In the genomic region with DNA sequence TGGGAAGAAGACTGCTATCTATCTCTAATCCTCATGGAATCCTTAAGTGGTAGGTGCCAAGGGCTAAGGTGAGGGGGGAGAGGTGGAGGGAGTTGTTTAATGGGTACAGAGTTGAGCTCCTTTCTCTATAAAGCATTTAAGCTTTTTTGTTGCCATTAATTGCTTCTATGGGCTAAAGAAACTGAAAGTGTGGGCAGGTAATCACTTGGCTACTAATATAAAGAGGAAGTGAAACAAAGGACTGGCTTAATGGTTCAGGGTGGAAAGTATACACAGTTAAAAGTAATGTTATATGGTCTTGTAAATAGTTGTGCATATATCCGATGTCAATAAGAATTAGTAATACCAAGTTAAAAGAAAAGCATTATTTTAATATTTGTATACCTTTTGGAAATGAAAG, we compare ENCODE assay signal across 9 cellular contexts.
A peak's percentile ranks its signal among the peaks of the same experiment; 100 is the strongest.
DNase-seq lines count a peak whose midpoint lies in the region; ATAC-seq lines count a peak whose summit lies in the region.
"Had no signal": no experiment of that assay in that cellular context is flagged by ENCODE, and none has a peak within 500 bp of the region (broad histone marks: within the 10 kb centered on the region; RNA-seq: fewer than 3 reads in every experiment).

No MANE protein-coding gene starts in this region.

- no peak overlapping the region for H3K27ac ChIP-seq in caudate nucleus (ENCODE audit: low read depth, low read length)

- H3K4me3 Mint-ChIP-seq in activated CD4-positive, alpha-beta T cell treated with anti-CD3 and anti-CD28 coated beads, Interleukin-2, amount 10 ng/mL, durations not matched to agents 7 days and 5 days = no peak overlapping the region

- peaks cover 12% of the 10 kb centered on the region for H3K36me3 Mint-ChIP-seq in activated CD4-positive, alpha-beta T cell treated with anti-CD3 and anti-CD28 coated beads, Interleukin-2, amount 10 ng/mL, durations not matched to agents 7 days and 5 days (ENCODE audit: low read depth)
- H3K36me3 Mint-ChIP-seq in activated naive CD4-positive, alpha-beta T cell treated with anti-CD3 and anti-CD28 coated beads, Interleukin-2, amount 50 U/mL, for 72 hours = peaks cover 6 to 17% of the 10 kb centered on the region in 2 donors

- H3K9me3 Mint-ChIP-seq in activated CD4-positive, alpha-beta T cell treated with anti-CD3 and anti-CD28 coated beads, Interleukin-2, amount 10 ng/mL, durations not matched to agents 7 days and 5 days = no peaks in the 10 kb centered on the region
- no peaks in the 10 kb centered on the region for H3K9me3 Mint-ChIP-seq in activated naive CD4-positive, alpha-beta T cell treated with anti-CD3 and anti-CD28 coated beads, Interleukin-2, amount 50 U/mL, for 72 hours

- POLR2A ChIA-PET in activated CD4-positive, alpha-beta T cell treated with anti-CD3 and anti-CD28 coated beads, Interleukin-2, amount 10 ng/mL, durations not matched to agents 7 days and 5 days (lab: Charles Lee) = no interaction called here

- peak overlapping the region; percentile 41 for H3K27ac Mint-ChIP-seq in activated CD4-positive, alpha-beta T cell treated with anti-CD3 and anti-CD28 coated beads, Interleukin-2, amount 10 ng/mL, durations not matched to agents 7 days and 5 days
- H3K27ac Mint-ChIP-seq in activated naive CD4-positive, alpha-beta T cell treated with anti-CD3 and anti-CD28 coated beads, Interleukin-2, amount 50 U/mL, for 72 hours = no peak overlapping the region

- no peak for DNase-seq in activated CD4-positive, alpha-beta T cell treated with anti-CD3 and anti-CD28 coated beads, Interleukin-2, amount 10 ng/mL, durations not matched to agents 7 days and 5 days
- DNase-seq in activated CD4-positive, alpha-beta T cell treated with anti-CD3 and anti-CD28 coated beads, Interleukin-2, amount 50 U/mL, for 4 hours = no peak
- DNase-seq in middle frontal gyrus (ENCODE audit: extremely low spot score, low spot score) = no peak
- DNase-seq in caudate nucleus (lab: John Stamatoyannopoulos, UW) = no peak
- DNase-seq in activated naive CD4-positive, alpha-beta T cell treated with anti-CD3 and anti-CD28 coated beads, Interleukin-2, amount 50 U/mL, for 72 hours (ENCODE audit: low spot score in 2 of 2) = no peak
- DNase-seq in NCI-H146 treated with DMSO at 0.1 percent for 48 hours (lab: John Stamatoyannopoulos, UW; ENCODE audit: unreplicated experiment) = no peak
- DNase-seq: activated CD4-positive, alpha-beta T cell treated with anti-CD3 and anti-CD28 coated beads for 1 hour had no signal

- H3K27me3 Mint-ChIP-seq in activated CD4-positive, alpha-beta T cell treated with anti-CD3 and anti-CD28 coated beads, Interleukin-2, amount 10 ng/mL, durations not matched to agents 7 days and 5 days = no peaks in the 10 kb centered on the region

- ATAC-seq in HG02759 (IDR thresholded peaks at IDR 0.05; ENCODE audit: unreplicated experiment) (peak; percentile 98), HG03558 (IDR thresholded peaks at IDR 0.05; ENCODE audit: extremely low read depth, unreplicated experiment) (peak; percentile 98)
- ATAC-seq in activated naive CD4-positive, alpha-beta T cell treated with anti-CD3 and anti-CD28 coated beads, Interleukin-2, amount 50 U/mL, for 72 hours = no peak

- H3K4me1 Mint-ChIP-seq in activated CD4-positive, alpha-beta T cell treated with anti-CD3 and anti-CD28 coated beads, Interleukin-2, amount 10 ng/mL, durations not matched to agents 7 days and 5 days = peaks cover 12% of the 10 kb centered on the region

- CTCF ChIA-PET in activated CD4-positive, alpha-beta T cell treated with anti-CD3 and anti-CD28 coated beads, Interleukin-2, amount 10 ng/mL, durations not matched to agents 7 days and 5 days (lab: Charles Lee) = interaction anchor here (2.1 kb wide), 1 partner anchor 9 kb away, joined by 5 read pairs; no protein-coding TSS in a partner anchor

Comparison
In these comparisons a context has a peak if more than half of its experiments do, and no peak if none do; other contexts are left out.
1. ATAC-seq: peak in HG02759 (single experiment) and HG03558 (single experiment); none in activated naive CD4-positive, alpha-beta T cell treated with anti-CD3 and anti-CD28 coated beads, Interleukin-2, amount 50 U/mL, for 72 hours (0 of 2).